ENCODE assay signal across 8 cellular contexts in the genomic region with DNA sequence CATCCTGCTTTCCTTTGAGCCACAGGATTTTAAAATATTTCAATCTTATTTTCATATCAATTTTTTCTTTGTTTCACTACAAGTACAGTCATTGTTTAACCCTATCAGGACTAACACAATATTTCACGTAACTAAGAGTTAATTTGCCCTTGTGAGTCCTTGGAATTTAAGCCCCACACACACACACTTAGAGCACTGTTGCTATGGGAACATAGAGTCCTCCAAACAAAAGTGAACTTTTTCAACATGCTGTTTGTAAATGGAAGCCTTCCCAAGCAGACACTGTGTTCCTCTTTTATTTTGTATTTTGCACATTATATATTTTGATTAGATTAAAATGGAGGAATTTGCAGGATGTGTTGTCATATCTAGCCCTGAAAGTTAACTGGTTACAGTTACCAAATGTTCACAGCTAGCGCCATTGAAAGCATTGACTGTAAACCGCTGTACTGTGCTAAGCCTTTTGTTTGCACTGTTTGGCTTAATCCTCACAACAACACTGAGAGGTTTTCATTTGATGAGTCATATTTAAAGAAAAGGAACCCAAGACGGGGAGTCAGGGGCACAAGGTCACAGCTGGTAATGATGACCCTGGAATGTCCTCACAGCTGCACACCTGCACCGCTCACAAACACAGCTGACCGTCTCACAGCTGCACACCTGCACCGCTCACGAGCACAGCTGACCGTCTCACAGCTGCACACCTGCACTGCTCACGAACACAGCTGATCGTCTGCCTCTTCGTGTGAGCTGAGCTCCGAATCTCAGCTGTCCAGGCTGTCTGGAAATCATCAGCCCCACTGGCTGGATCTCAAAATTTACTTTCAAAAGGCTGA. TPM values are rescaled to one million over a fixed set of nuclear protein-coding genes. Genes with fewer than 3 reads are reported as not detected.
DNase-seq lines count a peak whose midpoint lies in the region; ATAC-seq and TF ChIP-seq lines count a peak whose summit lies in the region.

No MANE protein-coding gene starts in this region.

- no peaks in the 10 kb centered on the region for H3K27me3 ChIP-seq in CD8-positive, alpha-beta T cell (ENCODE audit: insufficient read depth, low read length)

- POLR2A ChIA-PET in OCI-LY7 (lab: Charles Lee): interaction anchor here (0.5 kb wide), 1 partner anchor 8 kb away, joined by 3 read pairs; no protein-coding TSS in a partner anchor
- POLR2A ChIA-PET in CD8-positive, alpha-beta T cell (lab: Charles Lee): no interaction called here

- H3K79me2 ChIP-seq in OCI-LY7 (ENCODE audit: insufficient read depth, low read depth, low read length): peaks cover 11% of the 10 kb centered on the region

- no peaks in the 10 kb centered on the region for H3K27me3 Mint-ChIP-seq in CD8-positive, alpha-beta T cell (ENCODE audit: low read depth)

- intact Hi-C loops in OCI-LY7 (cut with micrococcal nuclease; ENCODE audit: unreplicated experiment): no loop called here
- intact Hi-C loops in Right ventricle myocardium superior (cut with DNase I): no loop called here
- intact Hi-C loops in CD8-positive, alpha-beta T cell (cut with DNase I, micrococcal nuclease): no loop called here

- H3K27ac Mint-ChIP-seq in stimulated activated effector memory CD8-positive, alpha-beta T cell treated with anti-CD3 and anti-CD28 coated beads, Interleukin-12 subunit alpha, Interleukin-12 subunit beta, amount 100 ng/mL, for 72 hours: peak overlapping the region; percentile 84
- H3K27ac Mint-ChIP-seq in CD8-positive, alpha-beta T cell: no peak overlapping the region

- peaks cover 2% of the 10 kb centered on the region for H3K4me1 ChIP-seq in OCI-LY7 (ENCODE audit: insufficient read depth, low read length, poor library complexity, severe bottlenecking)
- H3K4me1 ChIP-seq in CD8-positive, alpha-beta T cell (ENCODE audit: insufficient read depth, low read length): peaks cover 2% of the 10 kb centered on the region

- H4K20me1 ChIP-seq in OCI-LY7 (ENCODE audit: insufficient read depth, low read length): peaks cover 1% of the 10 kb centered on the region; the same call in 1 of the 2 replicates

- ATAC-seq in HG02678 (IDR thresholded peaks at IDR 0.05; ENCODE audit: unreplicated experiment) (peak; percentile 50), Right ventricle myocardium superior (ENCODE audit: poor library complexity) (peak; percentile 78)
- no peak for ATAC-seq in stimulated activated effector memory CD8-positive, alpha-beta T cell treated with anti-CD3 and anti-CD28 coated beads, Interleukin-12 subunit alpha, Interleukin-12 subunit beta, amount 100 ng/mL, for 72 hours
- ATAC-seq in CD8-positive, alpha-beta T cell: no peak

- peaks cover 42% of the 10 kb centered on the region for H3K36me3 Mint-ChIP-seq in stimulated activated effector memory CD8-positive, alpha-beta T cell treated with anti-CD3 and anti-CD28 coated beads, Interleukin-12 subunit alpha, Interleukin-12 subunit beta, amount 100 ng/mL, for 72 hours
- H3K36me3 Mint-ChIP-seq in CD8-positive, alpha-beta T cell: peaks cover 31% of the 10 kb centered on the region

- no peak overlapping the region for H3K4me3 Mint-ChIP-seq in stimulated activated effector memory CD8-positive, alpha-beta T cell treated with anti-CD3 and anti-CD28 coated beads, Interleukin-12 subunit alpha, Interleukin-12 subunit beta, amount 100 ng/mL, for 72 hours
- H3K4me3 Mint-ChIP-seq in CD8-positive, alpha-beta T cell: no peak overlapping the region

- H3K27ac ChIP-seq in OCI-LY7 (ENCODE audit: low read depth, low read length, poor library complexity, severe bottlenecking): no peak overlapping the region
- H3K27ac ChIP-seq in CD8-positive, alpha-beta T cell (ENCODE audit: low read depth, low read length): no peak overlapping the region

- H2AFZ ChIP-seq in OCI-LY7 (ENCODE audit: low read length): no peak overlapping the region

- no TSS peak for BruUV-seq in OCI-LY7 (replicated peaks; lab: Mats Ljungman, UMichigan)

- CTCF ChIA-PET in OCI-LY7 (lab: Charles Lee; ENCODE audit: unreplicated experiment): no interaction called here
- CTCF ChIA-PET in CD8-positive, alpha-beta T cell (lab: Charles Lee): interaction anchor here (3.5 kb wide), 1 partner anchor 11 kb away, joined by 27 read pairs; no protein-coding TSS in a partner anchor

- TF ChIP-seq CTCF in OCI-LY7 (conservative IDR thresholded peaks at IDR 0.05; ENCODE audit: low read length): no peak
- no peak for TF ChIP-seq CTCF in CD8-positive, alpha-beta T cell (IDR thresholded peaks at IDR 0.05)

- peaks cover 42% of the 10 kb centered on the region for H3K36me3 ChIP-seq in OCI-LY7 (ENCODE audit: insufficient read depth, low read length)
- no peaks in the 10 kb centered on the region for H3K36me3 ChIP-seq in CD8-positive, alpha-beta T cell (ENCODE audit: insufficient read depth, low read length)

- no peaks in the 10 kb centered on the region for H3K9me3 Mint-ChIP-seq in stimulated activated effector memory CD8-positive, alpha-beta T cell treated with anti-CD3 and anti-CD28 coated beads, Interleukin-12 subunit alpha, Interleukin-12 subunit beta, amount 100 ng/mL, for 72 hours
- no peaks in the 10 kb centered on the region for H3K9me3 Mint-ChIP-seq in CD8-positive, alpha-beta T cell

- H3K9me3 ChIP-seq in OCI-LY7 (ENCODE audit: low read length): no peaks in the 10 kb centered on the region
- no peaks in the 10 kb centered on the region for H3K9me3 ChIP-seq in CD8-positive, alpha-beta T cell (ENCODE audit: low read length)

- peak; percentile 77 for DNase-seq in COR-L47 (lab: John Stamatoyannopoulos, UW)
- peak; percentile 14 for DNase-seq in OCI-LY7 (ENCODE audit: low spot score)
- DNase-seq in Right ventricle myocardium superior: no peak
- no peak for DNase-seq in stimulated activated effector memory CD8-positive, alpha-beta T cell treated with anti-CD3 and anti-CD28 coated beads, Interleukin-12 subunit alpha, Interleukin-12 subunit beta, amount 100 ng/mL, for 72 hours (ENCODE audit: low spot score in 2 of 2)
- no peak for DNase-seq in RKO (ENCODE audit: low spot score)
- no peak for DNase-seq in mucosa of gallbladder (ENCODE audit: low spot score)
- no peak for DNase-seq in CD8-positive, alpha-beta T cell

- H3K4me2 ChIP-seq in OCI-LY7 (ENCODE audit: low read length): no peak overlapping the region

- H3K9me2 ChIP-seq in OCI-LY7 (ENCODE audit: insufficient read depth, low read length): no peaks in the 10 kb centered on the region

- H3K4me3 ChIP-seq in OCI-LY7 (ENCODE audit: low read depth, low read length, poor library complexity, severe bottlenecking): no peak overlapping the region
- no peak overlapping the region for H3K4me3 ChIP-seq in CD8-positive, alpha-beta T cell (ENCODE audit: low read depth, low read length)

- H3K4me1 Mint-ChIP-seq in stimulated activated effector memory CD8-positive, alpha-beta T cell treated with anti-CD3 and anti-CD28 coated beads, Interleukin-12 subunit alpha, Interleukin-12 subunit beta, amount 100 ng/mL, for 72 hours: peaks cover 15% of the 10 kb centered on the region
- peaks cover 16% of the 10 kb centered on the region for H3K4me1 Mint-ChIP-seq in CD8-positive, alpha-beta T cell (ENCODE audit: low read depth)

RNA-seq across cellular contexts. Expression of a gene that starts 6.3 kb away (rescaled TPM):
- 131 and 150 TPM in 2 replicates for total RNA-seq in OCI-LY7 (2014; rRNA removed; shearing (Covaris generic))
- total RNA-seq in OCI-LY7 (2022) (104 and 105 TPM in 2 replicates), Right ventricle myocardium superior (175 TPM), mucosa of gallbladder (104 TPM)
- 10 to 100 TPM; 17.5 to 24.1 TPM for total RNA-seq in CD8-positive, alpha-beta T cell

Comparison
In these comparisons a context has a peak if more than half of its experiments do, and no peak if none do; other contexts are left out.
1. DNase-seq: peak in COR-L47 (single experiment) and OCI-LY7 (single experiment); none in Right ventricle myocardium superior (single experiment), stimulated activated effector memory CD8-positive, alpha-beta T cell treated with anti-CD3 and anti-CD28 coated beads, Interleukin-12 subunit alpha, Interleukin-12 subunit beta, amount 100 ng/mL, for 72 hours (0 of 2), RKO (single experiment), mucosa of gallbladder (single experiment) and CD8-positive, alpha-beta T cell (0 of 7).
2. ATAC-seq: peak in HG02678 (single experiment) and Right ventricle myocardium superior (single experiment); none in stimulated activated effector memory CD8-positive, alpha-beta T cell treated with anti-CD3 and anti-CD28 coated beads, Interleukin-12 subunit alpha, Interleukin-12 subunit beta, amount 100 ng/mL, for 72 hours (single experiment) and CD8-positive, alpha-beta T cell (single experiment).